ENCODE assay signal across 11 cellular contexts in genomic region chr2:18883626-18884456, GRCh38.
A peak's percentile ranks its signal among the peaks of the same experiment; 100 is the strongest.
DNase-seq lines count a peak whose midpoint lies in the region; FAIRE-seq and TF ChIP-seq lines count a peak whose summit lies in the region.
"Had no signal": no experiment of that assay in that cellular context is flagged by ENCODE, and none has a peak within 500 bp of the region (broad histone marks: within the 10 kb centered on the region; RNA-seq: fewer than 3 reads in every experiment).

No MANE protein-coding gene starts in this region.

- DNase-seq in Caco-2 = peak in 1 of 2 experiments; percentile 16
- DNase-seq in H54 (ENCODE audit: insufficient read length, low spot score) = no peak
- DNase-seq in T1000 (lab: John Stamatoyannopoulos, UW) = peak; percentile 20
- peak; percentile 35 for DNase-seq in iris pigment epithelial cell (ENCODE audit: low read depth)
- DNase-seq in activated effector memory CD4-positive, alpha-beta T cell treated with Interleukin-2 at 50 U/mL for 16 hours = no peak
- DNase-seq in mesothelial cell of epicardium (ENCODE audit: low spot score in 2 of 2, unreplicated experiment in 2 of 2) = no peak
- no peak for DNase-seq in uterus
- no peak for DNase-seq in activated gamma-delta T cell treated with Interleukin-2 at 50 U/mL for 16 hours

- H3K9me3 ChIP-seq in Caco-2 = no peaks in the 10 kb centered on the region
- no peaks in the 10 kb centered on the region for H3K9me3 ChIP-seq in uterus

- H3K4me1 Mint-ChIP-seq in Caco-2 (ENCODE audit: low read depth, unreplicated experiment) (no peaks in the 10 kb centered on the region), mesothelial cell of epicardium (no peaks in the 10 kb centered on the region)
- H3K4me1 Mint-ChIP-seq: activated naive CD4-positive, alpha-beta T cell treated with anti-CD3 and anti-CD28 coated beads, Interleukin-2, amount 50 U/mL, for 24 hours had no signal

- H3K9me3 Mint-ChIP-seq in Caco-2 (ENCODE audit: unreplicated experiment) (no peaks in the 10 kb centered on the region), mesothelial cell of epicardium (peaks cover 13% of the 10 kb centered on the region)
- H3K9me3 Mint-ChIP-seq: activated naive CD4-positive, alpha-beta T cell treated with anti-CD3 and anti-CD28 coated beads, Interleukin-2, amount 50 U/mL, for 24 hours had no signal

- CTCF ChIA-PET in Caco-2 (lab: Charles Lee) = no interaction called here

- H3K36me3 ChIP-seq in Caco-2 (ENCODE audit: control insufficient read depth, insufficient read depth, low read length) = no peaks in the 10 kb centered on the region
- no peaks in the 10 kb centered on the region for H3K36me3 ChIP-seq in uterus

- POLR2A ChIA-PET in Caco-2 (lab: Charles Lee) = no interaction called here

- H3K27ac Mint-ChIP-seq in Caco-2 (ENCODE audit: unreplicated experiment) = no peak overlapping the region
- no peak overlapping the region for H3K27ac Mint-ChIP-seq in mesothelial cell of epicardium
- H3K27ac Mint-ChIP-seq: activated naive CD4-positive, alpha-beta T cell treated with anti-CD3 and anti-CD28 coated beads, Interleukin-2, amount 50 U/mL, for 24 hours had no signal

- TF ChIP-seq CTCF in Caco-2 (IDR thresholded peaks at IDR 0.05; ENCODE audit: insufficient read depth in 1 of 2, low read depth in 1 of 2, low read length in 1 of 2, severe bottlenecking in 1 of 2, unreplicated experiment in 1 of 2) (peak; percentile 38 to 51), mesothelial cell of epicardium (IDR thresholded peaks at IDR 0.05; ENCODE audit: unreplicated experiment) (no peak), uterus (IDR thresholded peaks at IDR 0.05) (no peak)

- intact Hi-C loops in Caco-2 (cut with micrococcal nuclease; ENCODE audit: unreplicated experiment) (loop anchor here (1.0 to 5.0 kb wide), 2 partner anchors 132 to 479 kb away; no protein-coding TSS in a partner anchor), uterus (cut with DNase I; ENCODE audit: low total_unique reads) (no loop called here)

- H3K4me3 Mint-ChIP-seq in Caco-2 (ENCODE audit: unreplicated experiment) (no peak overlapping the region), mesothelial cell of epicardium (no peak overlapping the region)
- H3K4me3 Mint-ChIP-seq: activated naive CD4-positive, alpha-beta T cell treated with anti-CD3 and anti-CD28 coated beads, Interleukin-2, amount 50 U/mL, for 24 hours had no signal

- H3K27me3 Mint-ChIP-seq in Caco-2 (ENCODE audit: insufficient read depth, unreplicated experiment) (no peaks in the 10 kb centered on the region), mesothelial cell of epicardium (ENCODE audit: low read depth) (no peaks in the 10 kb centered on the region)
- H3K27me3 Mint-ChIP-seq: activated naive CD4-positive, alpha-beta T cell treated with anti-CD3 and anti-CD28 coated beads, Interleukin-2, amount 50 U/mL, for 24 hours had no signal

- no TSS peak for BruUV-seq in Caco-2 (replicated peaks; lab: Mats Ljungman, UMichigan)

- H3K27me3 ChIP-seq in Caco-2 (replicated peaks; ENCODE audit: control insufficient read depth, insufficient read depth, low read length) = no peaks in the 10 kb centered on the region
- no peaks in the 10 kb centered on the region for H3K27me3 ChIP-seq in uterus

- TF ChIP-seq POLR2A in H54 (IDR thresholded peaks at IDR 0.05; ENCODE audit: low read depth, low read length) (no peak), uterus (IDR thresholded peaks at IDR 0.05) (no peak)

- H3K4me1 ChIP-seq in Caco-2 (no peaks in the 10 kb centered on the region), uterus (no peaks in the 10 kb centered on the region)

- peak; percentile 50 for FAIRE-seq in H54 (lab: Jason Lieb, UNC)
- FAIRE-seq: RCC 7860 had no signal

- H3K36me3 Mint-ChIP-seq in Caco-2 (ENCODE audit: insufficient read depth, unreplicated experiment) (no peaks in the 10 kb centered on the region), mesothelial cell of epicardium (no peaks in the 10 kb centered on the region)

- no peak overlapping the region for H3K27ac ChIP-seq in uterus
- H3K27ac ChIP-seq: skin epidermis had no signal

- H3K4me3 ChIP-seq in Caco-2 (ENCODE audit: low read depth, low read length) (no peak overlapping the region), uterus (no peak overlapping the region)
- H3K4me3 ChIP-seq: skin epidermis had no signal

Comparison
In these comparisons a context has a peak if more than half of its experiments do, and no peak if none do; other contexts are left out.
1. DNase-seq: peak in T1000 (single experiment) and iris pigment epithelial cell (single experiment); none in H54 (single experiment), activated effector memory CD4-positive, alpha-beta T cell treated with Interleukin-2 at 50 U/mL for 16 hours (single experiment), mesothelial cell of epicardium (0 of 2), uterus (0 of 2) and activated gamma-delta T cell treated with Interleukin-2 at 50 U/mL for 16 hours (single experiment).
2. CTCF ChIP-seq: peak in Caco-2 (2 of 2); none in mesothelial cell of epicardium (single experiment) and uterus (0 of 4).